In the genomic region with DNA sequence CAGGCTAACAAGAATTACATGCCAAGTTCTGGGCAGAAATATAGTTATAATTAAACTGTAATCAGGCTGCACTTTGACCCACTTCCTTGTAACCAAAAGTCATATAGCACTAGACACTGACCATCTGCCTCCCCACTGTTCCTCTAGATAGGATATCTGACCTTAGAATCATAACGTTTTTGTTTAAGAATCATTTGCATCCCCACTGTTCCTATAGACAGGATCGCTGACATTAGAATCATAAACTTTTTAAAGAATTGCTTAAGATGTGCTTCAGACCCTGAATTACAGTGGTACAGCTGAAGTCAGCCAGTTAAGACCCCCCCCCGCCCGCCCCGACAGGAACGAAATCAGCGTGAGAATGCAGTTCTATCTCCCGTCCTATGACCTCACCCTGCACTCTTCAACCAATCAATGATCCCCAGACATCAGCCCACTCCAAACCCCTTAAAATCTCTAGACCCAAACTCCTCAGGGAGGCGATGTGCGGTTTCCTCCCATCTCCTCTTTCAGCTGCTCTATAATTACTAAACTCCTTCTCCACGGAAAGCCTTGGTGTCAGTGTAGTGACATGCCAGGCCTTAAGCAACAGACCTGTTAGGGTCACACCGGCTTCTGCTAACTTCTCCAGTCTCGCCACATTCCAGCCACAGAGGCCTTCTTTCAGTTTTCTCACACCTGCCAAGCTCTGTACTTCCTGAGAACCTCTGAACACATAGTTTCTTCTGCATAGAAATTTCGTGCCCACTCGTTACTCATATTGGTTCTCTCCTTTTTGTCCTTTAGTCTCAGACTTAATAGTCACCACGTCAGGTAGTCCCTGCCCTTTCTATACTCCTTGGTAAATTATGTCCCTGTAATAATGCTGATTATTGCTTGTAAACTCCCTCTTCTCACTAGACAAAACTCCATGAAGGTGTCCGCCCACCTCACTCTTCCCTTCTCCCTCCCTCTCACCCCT, we compare ENCODE assay signal across 1 cellular context.
TF ChIP-seq lines count a peak whose summit lies in the region.

No MANE protein-coding gene starts in this region.

TF ChIP-seq in GM23338, 12 proteins besides CTCF, POLR2A, EP300 and RAD21:
- TF ChIP-seq, protein P1, sequence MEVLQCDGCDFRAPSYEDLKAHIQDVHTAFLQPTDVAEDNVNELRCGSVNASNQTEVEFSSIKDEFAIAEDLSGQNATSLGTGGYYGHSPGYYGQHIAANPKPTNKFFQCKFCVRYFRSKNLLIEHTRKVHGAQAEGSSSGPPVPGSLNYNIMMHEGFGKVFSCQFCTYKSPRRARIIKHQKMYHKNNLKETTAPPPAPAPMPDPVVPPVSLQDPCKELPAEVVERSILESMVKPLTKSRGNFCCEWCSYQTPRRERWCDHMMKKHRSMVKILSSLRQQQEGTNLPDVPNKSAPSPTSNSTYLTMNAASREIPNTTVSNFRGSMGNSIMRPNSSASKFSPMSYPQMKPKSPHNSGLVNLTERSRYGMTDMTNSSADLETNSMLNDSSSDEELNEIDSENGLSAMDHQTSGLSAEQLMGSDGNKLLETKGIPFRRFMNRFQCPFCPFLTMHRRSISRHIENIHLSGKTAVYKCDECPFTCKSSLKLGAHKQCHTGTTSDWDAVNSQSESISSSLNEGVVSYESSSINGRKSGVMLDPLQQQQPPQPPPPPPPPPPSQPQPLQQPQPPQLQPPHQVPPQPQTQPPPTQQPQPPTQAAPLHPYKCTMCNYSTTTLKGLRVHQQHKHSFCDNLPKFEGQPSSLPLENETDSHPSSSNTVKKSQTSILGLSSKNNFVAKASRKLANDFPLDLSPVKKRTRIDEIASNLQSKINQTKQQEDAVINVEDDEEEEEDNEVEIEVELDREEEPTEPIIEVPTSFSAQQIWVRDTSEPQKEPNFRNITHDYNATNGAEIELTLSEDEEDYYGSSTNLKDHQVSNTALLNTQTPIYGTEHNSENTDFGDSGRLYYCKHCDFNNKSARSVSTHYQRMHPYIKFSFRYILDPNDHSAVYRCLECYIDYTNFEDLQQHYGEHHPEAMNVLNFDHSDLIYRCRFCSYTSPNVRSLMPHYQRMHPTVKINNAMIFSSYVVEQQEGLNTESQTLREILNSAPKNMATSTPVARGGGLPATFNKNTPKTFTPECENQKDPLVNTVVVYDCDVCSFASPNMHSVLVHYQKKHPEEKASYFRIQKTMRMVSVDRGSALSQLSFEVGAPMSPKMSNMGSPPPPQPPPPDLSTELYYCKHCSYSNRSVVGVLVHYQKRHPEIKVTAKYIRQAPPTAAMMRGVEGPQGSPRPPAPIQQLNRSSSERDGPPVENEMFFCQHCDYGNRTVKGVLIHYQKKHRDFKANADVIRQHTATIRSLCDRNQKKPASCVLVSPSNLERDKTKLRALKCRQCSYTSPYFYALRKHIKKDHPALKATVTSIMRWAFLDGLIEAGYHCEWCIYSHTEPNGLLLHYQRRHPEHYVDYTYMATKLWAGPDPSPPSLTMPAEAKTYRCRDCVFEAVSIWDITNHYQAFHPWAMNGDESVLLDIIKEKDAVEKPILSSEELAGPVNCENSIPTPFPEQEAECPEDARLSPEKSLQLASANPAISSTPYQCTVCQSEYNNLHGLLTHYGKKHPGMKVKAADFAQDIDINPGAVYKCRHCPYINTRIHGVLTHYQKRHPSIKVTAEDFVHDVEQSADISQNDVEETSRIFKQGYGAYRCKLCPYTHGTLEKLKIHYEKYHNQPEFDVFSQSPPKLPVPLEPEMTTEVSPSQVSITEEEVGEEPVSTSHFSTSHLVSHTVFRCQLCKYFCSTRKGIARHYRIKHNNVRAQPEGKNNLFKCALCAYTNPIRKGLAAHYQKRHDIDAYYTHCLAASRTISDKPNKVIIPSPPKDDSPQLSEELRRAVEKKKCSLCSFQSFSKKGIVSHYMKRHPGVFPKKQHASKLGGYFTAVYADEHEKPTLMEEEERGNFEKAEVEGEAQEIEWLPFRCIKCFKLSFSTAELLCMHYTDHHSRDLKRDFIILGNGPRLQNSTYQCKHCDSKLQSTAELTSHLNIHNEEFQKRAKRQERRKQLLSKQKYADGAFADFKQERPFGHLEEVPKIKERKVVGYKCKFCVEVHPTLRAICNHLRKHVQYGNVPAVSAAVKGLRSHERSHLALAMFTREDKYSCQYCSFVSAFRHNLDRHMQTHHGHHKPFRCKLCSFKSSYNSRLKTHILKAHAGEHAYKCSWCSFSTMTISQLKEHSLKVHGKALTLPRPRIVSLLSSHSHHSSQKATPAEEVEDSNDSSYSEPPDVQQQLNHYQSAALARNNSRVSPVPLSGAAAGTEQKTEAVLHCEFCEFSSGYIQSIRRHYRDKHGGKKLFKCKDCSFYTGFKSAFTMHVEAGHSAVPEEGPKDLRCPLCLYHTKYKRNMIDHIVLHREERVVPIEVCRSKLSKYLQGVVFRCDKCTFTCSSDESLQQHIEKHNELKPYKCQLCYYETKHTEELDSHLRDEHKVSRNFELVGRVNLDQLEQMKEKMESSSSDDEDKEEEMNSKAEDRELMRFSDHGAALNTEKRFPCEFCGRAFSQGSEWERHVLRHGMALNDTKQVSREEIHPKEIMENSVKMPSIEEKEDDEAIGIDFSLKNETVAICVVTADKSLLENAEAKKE (CRISPR knock-in tag; IDR thresholded peaks at IDR 0.05), result no peak
- TF ChIP-seq EZH2phosphoT487 (IDR thresholded peaks at IDR 0.05; ENCODE audit: unreplicated experiment), result no peak
- TF ChIP-seq, protein P2, sequence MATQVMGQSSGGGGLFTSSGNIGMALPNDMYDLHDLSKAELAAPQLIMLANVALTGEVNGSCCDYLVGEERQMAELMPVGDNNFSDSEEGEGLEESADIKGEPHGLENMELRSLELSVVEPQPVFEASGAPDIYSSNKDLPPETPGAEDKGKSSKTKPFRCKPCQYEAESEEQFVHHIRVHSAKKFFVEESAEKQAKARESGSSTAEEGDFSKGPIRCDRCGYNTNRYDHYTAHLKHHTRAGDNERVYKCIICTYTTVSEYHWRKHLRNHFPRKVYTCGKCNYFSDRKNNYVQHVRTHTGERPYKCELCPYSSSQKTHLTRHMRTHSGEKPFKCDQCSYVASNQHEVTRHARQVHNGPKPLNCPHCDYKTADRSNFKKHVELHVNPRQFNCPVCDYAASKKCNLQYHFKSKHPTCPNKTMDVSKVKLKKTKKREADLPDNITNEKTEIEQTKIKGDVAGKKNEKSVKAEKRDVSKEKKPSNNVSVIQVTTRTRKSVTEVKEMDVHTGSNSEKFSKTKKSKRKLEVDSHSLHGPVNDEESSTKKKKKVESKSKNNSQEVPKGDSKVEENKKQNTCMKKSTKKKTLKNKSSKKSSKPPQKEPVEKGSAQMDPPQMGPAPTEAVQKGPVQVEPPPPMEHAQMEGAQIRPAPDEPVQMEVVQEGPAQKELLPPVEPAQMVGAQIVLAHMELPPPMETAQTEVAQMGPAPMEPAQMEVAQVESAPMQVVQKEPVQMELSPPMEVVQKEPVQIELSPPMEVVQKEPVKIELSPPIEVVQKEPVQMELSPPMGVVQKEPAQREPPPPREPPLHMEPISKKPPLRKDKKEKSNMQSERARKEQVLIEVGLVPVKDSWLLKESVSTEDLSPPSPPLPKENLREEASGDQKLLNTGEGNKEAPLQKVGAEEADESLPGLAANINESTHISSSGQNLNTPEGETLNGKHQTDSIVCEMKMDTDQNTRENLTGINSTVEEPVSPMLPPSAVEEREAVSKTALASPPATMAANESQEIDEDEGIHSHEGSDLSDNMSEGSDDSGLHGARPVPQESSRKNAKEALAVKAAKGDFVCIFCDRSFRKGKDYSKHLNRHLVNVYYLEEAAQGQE (IDR thresholded peaks at IDR 0.05; ENCODE audit: unreplicated experiment), result no peak
- TF ChIP-seq CREB1 (CRISPR knock-in tag; IDR thresholded peaks at IDR 0.05; ENCODE audit: low read depth), result no peak
- TF ChIP-seq ZNF331 (CRISPR knock-in tag; IDR thresholded peaks at IDR 0.05; ENCODE audit: low read depth), result no peak
- TF ChIP-seq ZNF114 (CRISPR knock-in tag; IDR thresholded peaks at IDR 0.05), result no peak
- TF ChIP-seq, protein P3, sequence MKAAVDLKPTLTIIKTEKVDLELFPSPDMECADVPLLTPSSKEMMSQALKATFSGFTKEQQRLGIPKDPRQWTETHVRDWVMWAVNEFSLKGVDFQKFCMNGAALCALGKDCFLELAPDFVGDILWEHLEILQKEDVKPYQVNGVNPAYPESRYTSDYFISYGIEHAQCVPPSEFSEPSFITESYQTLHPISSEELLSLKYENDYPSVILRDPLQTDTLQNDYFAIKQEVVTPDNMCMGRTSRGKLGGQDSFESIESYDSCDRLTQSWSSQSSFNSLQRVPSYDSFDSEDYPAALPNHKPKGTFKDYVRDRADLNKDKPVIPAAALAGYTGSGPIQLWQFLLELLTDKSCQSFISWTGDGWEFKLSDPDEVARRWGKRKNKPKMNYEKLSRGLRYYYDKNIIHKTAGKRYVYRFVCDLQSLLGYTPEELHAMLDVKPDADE (IDR thresholded peaks at IDR 0.05), result no peak
- no peak for TF ChIP-seq STAT1 (IDR thresholded peaks at IDR 0.05; ENCODE audit: unreplicated experiment)
- no peak for TF ChIP-seq JUNB (IDR thresholded peaks at IDR 0.05; ENCODE audit: unreplicated experiment)
- no peak for TF ChIP-seq POLR2AphosphoS5 (IDR thresholded peaks at IDR 0.05; ENCODE audit: low read depth)
- TF ChIP-seq NANOG (IDR thresholded peaks at IDR 0.05; ENCODE audit: borderline replicate concordance), result no peak
- no peak for TF ChIP-seq EZH2 (IDR thresholded peaks at IDR 0.05; ENCODE audit: low read depth, unreplicated experiment)
TF ChIP-seq in GM23338: peak in this region for 0.
